27 cellular contexts compared by ENCODE assay signal in the genomic region with DNA sequence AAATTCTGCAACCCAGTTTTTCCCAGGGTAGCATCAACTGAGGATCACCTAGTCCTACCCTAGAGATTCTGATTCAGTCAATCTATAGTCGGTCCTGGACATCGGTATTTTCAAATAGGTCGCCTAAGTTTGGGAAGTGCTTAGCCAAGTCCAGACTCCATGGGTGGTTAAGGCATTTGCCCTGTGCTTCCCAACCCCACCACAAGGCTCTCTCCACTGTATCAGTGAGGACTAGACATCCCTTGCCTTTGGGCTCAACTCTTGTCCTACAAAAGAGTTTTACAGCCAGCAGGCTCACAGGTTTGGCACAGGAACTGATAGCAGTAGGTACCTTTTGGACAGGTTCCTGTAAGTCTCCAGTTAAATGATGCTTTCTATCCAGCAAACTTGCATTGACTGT. TPM values are rescaled to one million over a fixed set of nuclear protein-coding genes. Genes with fewer than 3 reads are reported as not detected.
A peak's percentile ranks its signal among the peaks of the same experiment; 100 is the strongest.
DNase-seq lines count a peak whose midpoint lies in the region; ATAC-seq, FAIRE-seq and TF ChIP-seq lines count a peak whose summit lies in the region.
"Had no signal": no experiment of that assay in that cellular context is flagged by ENCODE, and none has a peak within 500 bp of the region (broad histone marks: within the 10 kb centered on the region; RNA-seq: fewer than 3 reads in every experiment).

No MANE protein-coding gene starts in this region.

- H4K20me1 ChIP-seq in K562 (replicated peaks; ENCODE audit: control insufficient read depth, insufficient read depth, low read length) = no peaks in the 10 kb centered on the region
- H4K20me1 ChIP-seq in OCI-LY7 (ENCODE audit: insufficient read depth, low read length) = no peaks in the 10 kb centered on the region

- no peak for TF ChIP-seq RAD21 in K562 (CRISPR knock-in tag; conservative IDR thresholded peaks at IDR 0.05 in 1 of 2, IDR thresholded peaks at IDR 0.05 in 1 of 2)

- H3K27me3 ChIP-seq in K562 (ENCODE audit: control insufficient read depth in 2 of 2, insufficient read depth in 2 of 2, low read length in 2 of 2) = no peaks in the 10 kb centered on the region
- no peaks in the 10 kb centered on the region for H3K27me3 ChIP-seq in mesendoderm (ENCODE audit: insufficient read depth, low read length, poor library complexity)
- H3K27me3 ChIP-seq: brain microvascular endothelial cell, left lung, upper lobe of right lung had no signal

- CTCF ChIA-PET in K562 (lab: Yijun Ruan, JAX; ENCODE audit: low intra/inter-chr PET ratio) = no interaction called here
- CTCF ChIA-PET in OCI-LY7 (lab: Charles Lee; ENCODE audit: unreplicated experiment) = no interaction called here

- H2BK120ac ChIP-seq in mesendoderm (ENCODE audit: low read depth, low read length) = no peak overlapping the region

- no peak overlapping the region for H3K23ac ChIP-seq in mesendoderm (ENCODE audit: low read length)

- no peak overlapping the region for H2BK5ac ChIP-seq in mesendoderm (ENCODE audit: low read length)

- H3K9me3 ChIP-seq in K562 (replicated peaks; ENCODE audit: control insufficient read depth, insufficient read depth, low read depth, low read length) = no peaks in the 10 kb centered on the region
- H3K9me3 ChIP-seq in OCI-LY7 (ENCODE audit: low read length) = no peaks in the 10 kb centered on the region
- H3K9me3 ChIP-seq: left lung, upper lobe of right lung had no signal

- 0 out of 3 replicates have a peak, but pooled peaks have one; percentile 37 for ATAC-seq in K562
- no peak for ATAC-seq in HG03460 (IDR thresholded peaks at IDR 0.05; ENCODE audit: unreplicated experiment)
- ATAC-seq: activated CD4-positive, alpha-beta T cell treated with anti-CD3 and anti-CD28 coated beads for 36 hours; activated CD8-positive, alpha-beta T cell treated with anti-CD3 and anti-CD28 coated beads, Interleukin-2, amount 10 ng/mL, durations not matched to agents 7 days and 5 days; left lung; stimulated activated naive CD8-positive, alpha-beta T cell treated with anti-CD3 and anti-CD28 coated beads, Interleukin-15, Interleukin-2, amounts not matched to agents 100 U/mL and 50 U/mL, for 24 hours; upper lobe of right lung had no signal

- no peaks in the 10 kb centered on the region for H3K9me1 ChIP-seq in K562 (ENCODE audit: control insufficient read depth, insufficient read depth, low read length)

- TF ChIP-seq CTCF in GM12875 (IDR thresholded peaks at IDR 0.05; ENCODE audit: borderline replicate concordance, insufficient read depth, low read depth, low read length) (0 out of 2 replicates have a peak, but pooled peaks have one; percentile 2), K562 (IDR thresholded peaks at IDR 0.05 in 2 of 3, conservative IDR thresholded peaks at IDR 0.05 in 1 of 3; ENCODE audit: insufficient read depth in 2 of 3, low read depth in 1 of 3, low read length in 3 of 3) (0 out of 6 replicates have a peak, but pooled peaks of 1 of the 3 experiments have one; percentile 4), OCI-LY7 (conservative IDR thresholded peaks at IDR 0.05; ENCODE audit: low read length) (no peak)

- H3K27ac ChIP-seq in K562 (ENCODE audit: extremely low read depth, low read depth, low read length) (no peak overlapping the region), mesendoderm (ENCODE audit: low read depth, low read length) (no peak overlapping the region), OCI-LY7 (ENCODE audit: low read depth, low read length, poor library complexity, severe bottlenecking) (no peak overlapping the region)
- H3K27ac ChIP-seq: brain microvascular endothelial cell, left lung, parathyroid adenoma, upper lobe of right lung had no signal

- H3K79me1 ChIP-seq in mesendoderm (ENCODE audit: low read length) = no peaks in the 10 kb centered on the region

- no peak overlapping the region for H3K4ac ChIP-seq in mesendoderm (ENCODE audit: low read depth, low read length)

- POLR2A ChIA-PET in K562 (lab: Yijun Ruan, JAX) (no interaction called here), OCI-LY7 (lab: Charles Lee) (no interaction called here)

- H3K4me1 ChIP-seq in K562 (replicated peaks in 1 of 2; ENCODE audit: control insufficient read depth in 2 of 2, insufficient read depth in 2 of 2, low read length in 2 of 2) (no peaks in the 10 kb centered on the region), mesendoderm (ENCODE audit: control insufficient read depth, low read depth, low read length) (no peaks in the 10 kb centered on the region), OCI-LY7 (ENCODE audit: insufficient read depth, low read length, poor library complexity, severe bottlenecking) (no peaks in the 10 kb centered on the region)
- H3K4me1 ChIP-seq: left lung, upper lobe of right lung had no signal

- in situ Hi-C loops in K562 (cut with MboI) = no loop called here

- H3K4me3 ChIP-seq in GM12875 (ENCODE audit: low read depth, low read length) (no peak overlapping the region), K562 (no peak overlapping the region), mesendoderm (ENCODE audit: low read length) (no peak overlapping the region), OCI-LY7 (ENCODE audit: low read depth, low read length, poor library complexity, severe bottlenecking) (no peak overlapping the region)
- H3K4me3 ChIP-seq: left lung, upper lobe of right lung had no signal

- WGBS in K562 (ENCODE audit: insufficient coverage, low coverage, missing lambda C conversion rate) = 0% methylated on average over 3 of the region's 3 CpGs
- no CpG with 5 or more reads among the region's 3 CpGs for WGBS in mesendoderm (ENCODE audit: extremely low coverage, insufficient coverage, low lambda C conversion rate)

- BruUV-seq in K562 (replicated peaks; lab: Mats Ljungman, UMichigan) = no TSS peak
- BruUV-seq in OCI-LY7 (replicated peaks; lab: Mats Ljungman, UMichigan) = no TSS peak

- no peak overlapping the region for H4K5ac ChIP-seq in mesendoderm (ENCODE audit: low read length)

- H2AFZ ChIP-seq in K562 (ENCODE audit: low read depth, low read length) (no peak overlapping the region), OCI-LY7 (ENCODE audit: low read length) (no peak overlapping the region)
- H2AFZ ChIP-seq: parathyroid adenoma had no signal

- H3K4me2 ChIP-seq in K562 (ENCODE audit: insufficient read depth, low read length) (no peak overlapping the region), mesendoderm (ENCODE audit: low read length) (no peak overlapping the region), OCI-LY7 (ENCODE audit: low read length) (no peak overlapping the region)

- DNase-seq in NCI-H1694 treated with DMSO at 0.1 percent for 48 hours (lab: John Stamatoyannopoulos, UW) = peak; percentile 30
- no peak for DNase-seq in NCI-H1694 (lab: John Stamatoyannopoulos, UW)
- DNase-seq in K562 (ENCODE audit: extremely low read depth in 1 of 4, low spot score in 3 of 4) = no peak
- DNase-seq in mesendoderm = peak; percentile 38
- DNase-seq in NOMO-1 treated with dmso at 0.1 percent for 144 hours (lab: John Stamatoyannopoulos, UW; ENCODE audit: unreplicated experiment) = no peak
- no peak for DNase-seq in OCI-LY7 (ENCODE audit: low spot score)
- DNase-seq: activated CD4-positive, alpha-beta T cell treated with anti-CD3 and anti-CD28 coated beads for 36 hours; activated CD8-positive, alpha-beta T cell treated with anti-CD3 and anti-CD28 coated beads, Interleukin-2, amount 10 ng/mL, durations not matched to agents 7 days and 5 days; amniotic stem cell; brain microvascular endothelial cell; Karpas-422; left lung; mesenchymal stem cell; NCI-H2107; retina; SHP77 treated with DMSO at 0.1 percent for 48 hours; stimulated activated CD4-positive, alpha-beta T cell treated with anti-CD3 and anti-CD28 coated beads, Interleukin-1b, Interleukin-23, amount 100 ng/mL, for 48 hours; stimulated activated naive CD8-positive, alpha-beta T cell treated with anti-CD3 and anti-CD28 coated beads, Interleukin-15, Interleukin-2, amounts not matched to agents 100 U/mL and 50 U/mL, for 24 hours; upper lobe of right lung had no signal

- FAIRE-seq in K562 (lab: Jason Lieb, UNC) = no peak
- FAIRE-seq: GM12892, islet of Langerhans, RCC 7860 had no signal

- no peak overlapping the region for H2BK15ac ChIP-seq in mesendoderm (replicated peaks; ENCODE audit: low read depth)

- TF ChIP-seq POLR2A in K562 (conservative IDR thresholded peaks at IDR 0.05) = no peak

- intact Hi-C loops in K562 (cut with micrococcal nuclease) (no loop called here), OCI-LY7 (cut with micrococcal nuclease; ENCODE audit: unreplicated experiment) (no loop called here)

- no peak overlapping the region for H4K8ac ChIP-seq in mesendoderm (ENCODE audit: low read depth, low read length)

- H3K9ac ChIP-seq in K562 (ENCODE audit: insufficient read depth in 1 of 2, low read depth in 2 of 2, low read length in 2 of 2) (no peak overlapping the region), mesendoderm (ENCODE audit: low read length) (no peak overlapping the region)
- H3K9ac ChIP-seq: parathyroid adenoma had no signal

- H3K9me2 ChIP-seq in OCI-LY7 (ENCODE audit: insufficient read depth, low read length) = no peaks in the 10 kb centered on the region

- H3K18ac ChIP-seq in mesendoderm (ENCODE audit: low read length) = no peak overlapping the region

- no peak overlapping the region for H3K56ac ChIP-seq in mesendoderm (ENCODE audit: low read length)

- TF ChIP-seq EP300 in K562 (IDR thresholded peaks at IDR 0.05; ENCODE audit: low read length) = no peak

- H2AK5ac ChIP-seq in mesendoderm (ENCODE audit: low read length) = no peak overlapping the region

- H3K36me3 ChIP-seq in K562 (ENCODE audit: control insufficient read depth, insufficient read depth, low read length) (no peaks in the 10 kb centered on the region), mesendoderm (ENCODE audit: control insufficient read depth, insufficient read depth, low read length) (no peaks in the 10 kb centered on the region), OCI-LY7 (ENCODE audit: insufficient read depth, low read length) (no peaks in the 10 kb centered on the region)
- H3K36me3 ChIP-seq: brain microvascular endothelial cell, left lung, upper lobe of right lung had no signal

- H3K79me2 ChIP-seq in K562 (ENCODE audit: control insufficient read depth, insufficient read depth, low read length) (no peaks in the 10 kb centered on the region), mesendoderm (ENCODE audit: control insufficient read depth, insufficient read depth, low read length) (no peaks in the 10 kb centered on the region), OCI-LY7 (ENCODE audit: insufficient read depth, low read depth, low read length) (no peaks in the 10 kb centered on the region)
- H3K79me2 ChIP-seq: parathyroid adenoma had no signal

RNA-seq across cellular contexts. Expression of a gene that starts 13.8 kb away (rescaled TPM):
- 0.32 and 0.60 TPM in 2 replicates for total RNA-seq in K562 (2011; cell fraction: chromatin; rRNA removed; ENCODE audit: low replicate concordance)
- total RNA-seq in K562 (2011; cell fraction: nucleolus; rRNA removed) = 0.26 TPM in 1 of 2 replicates, not detected in the other
- total RNA-seq in K562 (2011; cell fraction: nucleoplasm; rRNA removed) = 0.61 and 0.95 TPM in 2 replicates
- total RNA-seq in K562 (2014; rRNA removed) (0.09 TPM in 1 of 2 replicates, not detected in the other), K562 (2014; rRNA removed; fragmentation: Illumina TruSeq; extraction: Trizol) (0.13 and 0.25 TPM in 2 replicates), K562 (2015; rRNA removed; fragmentation: Illumina TruSeq; extraction: Trizol) (0.11 and 0.38 TPM in 2 replicates), K562 (2021) (0.11 and 0.29 TPM in 2 replicates), OCI-LY7 (2022) (0.63 TPM in 1 of 2 replicates, not detected in the other)
- polyA plus RNA-seq in K562 (2011; rRNA removed) (0.43 TPM in 1 of 2 replicates, not detected in the other), K562 (2014; fragmentation: Illumina TruSeq; extraction: Trizol) (0.10 and 0.16 TPM in 2 replicates), K562 (2014; fragmentation: Nextera tagmentation; extraction: Ambion mirVana) (under 1 TPM; 0.08 to 0.27 TPM), K562 (2014; rRNA removed) (0.07 TPM in 1 of 2 replicates, not detected in the other)
- 0.12 and 0.13 TPM in 2 replicates for polyA plus RNA-seq in K562 (2011; cell fraction: cytosol; rRNA removed)
- 0.08 and 0.46 TPM in 2 replicates for polyA plus RNA-seq in K562 (2011; cell fraction: nucleus; rRNA removed)
- polyA plus RNA-seq in K562 (2012) = 0.21 and 0.75 TPM in 2 replicates
- 0.28 TPM in 1 of 2 replicates, not detected in the other for polyA minus RNA-seq in K562 (2011; rRNA and poly(A)+ RNA removed)
- not detected in 2 replicates for polyA minus RNA-seq in K562 (2011; cell fraction: cytosol; rRNA and poly(A)+ RNA removed)
- 0.22 and 0.27 TPM in 2 replicates for polyA minus RNA-seq in K562 (2011; cell fraction: nucleus; rRNA and poly(A)+ RNA removed)
- 0.42 TPM for polyA plus RNA-seq in mesendoderm (2013, experiment 1 of 2)
- polyA plus RNA-seq in mesendoderm (2013, experiment 2 of 2) = 0.42 TPM
- total RNA-seq in OCI-LY7 (2014; rRNA removed; shearing (Covaris generic)) = not detected in 2 replicates
- total RNA-seq: activated CD8-positive, alpha-beta T cell treated with anti-CD3 and anti-CD28 coated beads, Interleukin-2, amount 10 ng/mL, durations not matched to agents 7 days and 5 days; chondrocyte had no signal
- polyA plus RNA-seq: CD14-positive monocyte had no signal

Comparison
In these comparisons a context has a peak if more than half of its experiments do, and no peak if none do; other contexts are left out.
1. DNase-seq: peak in NCI-H1694 treated with DMSO at 0.1 percent for 48 hours (single experiment) and mesendoderm (single experiment); none in NCI-H1694 (single experiment), K562 (0 of 4), NOMO-1 treated with dmso at 0.1 percent for 144 hours (single experiment) and OCI-LY7 (single experiment).